ENCODE assay signal across 1 cellular context in the genomic region with DNA sequence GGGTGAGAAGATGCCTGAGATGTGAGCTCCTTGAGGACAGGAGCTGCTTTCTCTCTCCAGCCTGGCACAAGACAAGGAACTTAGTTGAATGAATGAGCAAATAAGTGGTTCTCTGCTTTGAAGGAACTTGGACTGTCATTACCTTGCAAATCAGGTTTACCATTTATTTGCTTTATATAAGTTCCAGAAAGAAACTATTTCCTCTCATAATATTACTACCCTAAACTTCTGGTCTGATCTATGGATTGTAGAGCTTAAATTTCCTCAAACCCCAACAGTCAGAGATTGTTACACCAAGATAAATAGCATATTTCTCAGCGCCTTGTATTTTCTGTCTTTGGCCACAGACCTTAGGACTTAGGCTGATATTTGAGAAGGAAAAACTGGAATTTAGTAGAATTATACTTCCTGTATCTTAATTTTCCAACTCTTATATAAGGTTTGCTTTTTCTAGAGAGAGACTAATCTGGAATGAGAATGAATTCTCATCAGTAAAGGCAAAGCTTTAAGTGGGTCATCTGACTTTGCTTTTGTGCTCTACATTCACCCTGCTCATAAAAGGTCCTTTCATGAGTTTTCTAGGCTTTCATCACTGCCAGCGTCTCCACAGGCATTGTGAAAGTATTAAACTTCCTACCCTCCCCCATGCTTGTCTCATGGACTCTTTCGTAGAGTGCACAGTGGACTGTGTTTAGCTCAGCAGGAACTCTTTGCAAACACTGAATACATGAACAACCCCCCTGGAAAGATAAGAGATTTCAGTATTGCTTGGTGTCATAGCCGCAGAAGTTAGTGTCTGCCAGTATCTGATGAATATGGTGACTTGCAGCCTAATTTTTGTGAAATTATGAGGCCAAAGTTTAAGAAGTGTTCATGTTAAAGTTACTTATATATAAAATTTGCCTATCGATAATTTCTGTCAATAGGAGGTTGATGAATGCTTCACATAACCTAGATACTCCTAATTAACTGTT.
A peak's percentile ranks its signal among the peaks of the same experiment; 100 is the strongest.
TF ChIP-seq lines count a peak whose summit lies in the region.

No MANE protein-coding gene starts in this region.

TF ChIP-seq in HepG2, 621 proteins besides CTCF, POLR2A, EP300 and RAD21 (continued from another document and continues in another):
- TF ChIP-seq, protein P1, sequence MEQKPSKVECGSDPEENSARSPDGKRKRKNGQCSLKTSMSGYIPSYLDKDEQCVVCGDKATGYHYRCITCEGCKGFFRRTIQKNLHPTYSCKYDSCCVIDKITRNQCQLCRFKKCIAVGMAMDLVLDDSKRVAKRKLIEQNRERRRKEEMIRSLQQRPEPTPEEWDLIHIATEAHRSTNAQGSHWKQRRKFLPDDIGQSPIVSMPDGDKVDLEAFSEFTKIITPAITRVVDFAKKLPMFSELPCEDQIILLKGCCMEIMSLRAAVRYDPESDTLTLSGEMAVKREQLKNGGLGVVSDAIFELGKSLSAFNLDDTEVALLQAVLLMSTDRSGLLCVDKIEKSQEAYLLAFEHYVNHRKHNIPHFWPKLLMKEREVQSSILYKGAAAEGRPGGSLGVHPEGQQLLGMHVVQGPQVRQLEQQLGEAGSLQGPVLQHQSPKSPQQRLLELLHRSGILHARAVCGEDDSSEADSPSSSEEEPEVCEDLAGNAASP (CRISPR knock-in tag; IDR thresholded peaks at IDR 0.05; ENCODE audit: borderline replicate concordance): peak; percentile 87
- TF ChIP-seq ZNF296 (CRISPR knock-in tag; conservative IDR thresholded peaks at IDR 0.05): no peak
- TF ChIP-seq ZFP36 (IDR thresholded peaks at IDR 0.05; ENCODE audit: borderline replicate concordance, low read depth, low read length, partially characterized antibody): no peak
- peak; percentile 89 for TF ChIP-seq POGZ (CRISPR knock-in tag; IDR thresholded peaks at IDR 0.05)
- peak; percentile 59; the same call in 1 of the 2 replicates for TF ChIP-seq ZKSCAN1 (IDR thresholded peaks at IDR 0.05; ENCODE audit: low read length)
- no peak for TF ChIP-seq ZNF672 (CRISPR knock-in tag; IDR thresholded peaks at IDR 0.05)
- no peak for TF ChIP-seq SMAD1 (CRISPR knock-in tag; IDR thresholded peaks at IDR 0.05; ENCODE audit: borderline replicate concordance, low read depth)
- no peak for TF ChIP-seq ZNF10 (CRISPR knock-in tag; IDR thresholded peaks at IDR 0.05; ENCODE audit: borderline replicate concordance, low read depth)
- no peak for TF ChIP-seq GZF1 (CRISPR knock-in tag; IDR thresholded peaks at IDR 0.05)
- no peak for TF ChIP-seq ZNF235 (CRISPR knock-in tag; IDR thresholded peaks at IDR 0.05; ENCODE audit: borderline replicate concordance)
- TF ChIP-seq, protein P2, sequence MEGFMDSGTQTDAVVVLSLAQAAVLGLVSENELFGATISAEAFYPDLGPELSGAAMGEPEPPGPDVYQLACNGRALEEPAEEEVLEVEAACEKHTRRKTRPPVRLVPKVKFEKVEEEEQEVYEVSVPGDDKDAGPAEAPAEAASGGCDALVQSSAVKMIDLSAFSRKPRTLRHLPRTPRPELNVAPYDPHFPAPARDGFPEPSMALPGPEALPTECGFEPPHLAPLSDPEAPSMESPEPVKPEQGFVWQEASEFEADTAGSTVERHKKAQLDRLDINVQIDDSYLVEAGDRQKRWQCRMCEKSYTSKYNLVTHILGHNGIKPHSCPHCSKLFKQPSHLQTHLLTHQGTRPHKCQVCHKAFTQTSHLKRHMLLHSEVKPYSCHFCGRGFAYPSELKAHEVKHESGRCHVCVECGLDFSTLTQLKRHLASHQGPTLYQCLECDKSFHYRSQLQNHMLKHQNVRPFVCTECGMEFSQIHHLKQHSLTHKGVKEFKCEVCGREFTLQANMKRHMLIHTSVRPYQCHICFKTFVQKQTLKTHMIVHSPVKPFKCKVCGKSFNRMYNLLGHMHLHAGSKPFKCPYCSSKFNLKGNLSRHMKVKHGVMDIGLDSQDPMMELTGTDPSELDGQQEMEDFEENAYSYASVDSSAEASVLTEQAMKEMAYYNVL (CRISPR knock-in tag; IDR thresholded peaks at IDR 0.05; ENCODE audit: borderline replicate concordance): peak; percentile 93
- TF ChIP-seq, protein P3, sequence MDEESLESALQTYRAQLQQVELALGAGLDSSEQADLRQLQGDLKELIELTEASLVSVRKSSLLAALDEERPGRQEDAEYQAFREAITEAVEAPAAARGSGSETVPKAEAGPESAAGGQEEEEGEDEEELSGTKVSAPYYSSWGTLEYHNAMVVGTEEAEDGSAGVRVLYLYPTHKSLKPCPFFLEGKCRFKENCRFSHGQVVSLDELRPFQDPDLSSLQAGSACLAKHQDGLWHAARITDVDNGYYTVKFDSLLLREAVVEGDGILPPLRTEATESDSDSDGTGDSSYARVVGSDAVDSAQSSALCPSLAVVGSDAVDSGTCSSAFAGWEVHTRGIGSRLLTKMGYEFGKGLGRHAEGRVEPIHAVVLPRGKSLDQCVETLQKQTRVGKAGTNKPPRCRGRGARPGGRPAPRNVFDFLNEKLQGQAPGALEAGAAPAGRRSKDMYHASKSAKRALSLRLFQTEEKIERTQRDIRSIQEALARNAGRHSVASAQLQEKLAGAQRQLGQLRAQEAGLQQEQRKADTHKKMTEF (CRISPR knock-in tag; IDR thresholded peaks at IDR 0.05): peak; percentile 96
- TF ChIP-seq ZNF703 (CRISPR knock-in tag; IDR thresholded peaks at IDR 0.05; ENCODE audit: borderline replicate concordance): 0 out of 2 replicates have a peak, but pooled peaks have one; percentile 57
- TF ChIP-seq, protein P4, sequence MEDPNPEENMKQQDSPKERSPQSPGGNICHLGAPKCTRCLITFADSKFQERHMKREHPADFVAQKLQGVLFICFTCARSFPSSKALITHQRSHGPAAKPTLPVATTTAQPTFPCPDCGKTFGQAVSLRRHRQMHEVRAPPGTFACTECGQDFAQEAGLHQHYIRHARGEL (CRISPR knock-in tag; IDR thresholded peaks at IDR 0.05): no peak
- peak; percentile 46; the same call in 1 of the 2 replicates for TF ChIP-seq NFATC3 (CRISPR knock-in tag; IDR thresholded peaks at IDR 0.05)
- no peak for TF ChIP-seq ZBTB46 (CRISPR knock-in tag; IDR thresholded peaks at IDR 0.05; ENCODE audit: borderline replicate concordance)
- no peak for TF ChIP-seq NFE2L1 (CRISPR knock-in tag; IDR thresholded peaks at IDR 0.05; ENCODE audit: borderline replicate concordance)
- TF ChIP-seq TCF7 (IDR thresholded peaks at IDR 0.05; ENCODE audit: low read depth): peak; percentile 71
- no peak for TF ChIP-seq ZNF329 (CRISPR knock-in tag; IDR thresholded peaks at IDR 0.05; ENCODE audit: low read depth)
- TF ChIP-seq BATF2 (CRISPR knock-in tag; IDR thresholded peaks at IDR 0.05): no peak
- TF ChIP-seq CCAR2 (optimal IDR thresholded peaks at IDR 0.05; ENCODE audit: low read depth, low read length): peak; percentile 98
- TF ChIP-seq ZNF468 (CRISPR knock-in tag; IDR thresholded peaks at IDR 0.05): no peak
- TF ChIP-seq, protein P5, sequence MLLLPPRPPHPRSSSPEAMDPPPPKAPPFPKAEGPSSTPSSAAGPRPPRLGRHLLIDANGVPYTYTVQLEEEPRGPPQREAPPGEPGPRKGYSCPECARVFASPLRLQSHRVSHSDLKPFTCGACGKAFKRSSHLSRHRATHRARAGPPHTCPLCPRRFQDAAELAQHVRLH (CRISPR knock-in tag; IDR thresholded peaks at IDR 0.05; ENCODE audit: borderline replicate concordance, low read depth): peak; percentile 95
- peak; percentile 63; the same call in 1 of the 2 replicates for TF ChIP-seq ARID4A (CRISPR knock-in tag; IDR thresholded peaks at IDR 0.05; ENCODE audit: borderline replicate concordance)
- TF ChIP-seq MEF2D (CRISPR knock-in tag; IDR thresholded peaks at IDR 0.05): peak; percentile 61; the same call in 1 of the 2 replicates
- no peak for TF ChIP-seq ZNF841 (CRISPR knock-in tag; IDR thresholded peaks at IDR 0.05; ENCODE audit: borderline replicate concordance)
- TF ChIP-seq CREM (IDR thresholded peaks at IDR 0.05): peak; percentile 85
- TF ChIP-seq CREM (CRISPR knock-in tag; IDR thresholded peaks at IDR 0.05): no peak
- peak; percentile 86; the same call in 1 of the 2 replicates for TF ChIP-seq TSC22D2 (CRISPR knock-in tag; IDR thresholded peaks at IDR 0.05; ENCODE audit: borderline replicate concordance)
- 0 out of 2 replicates have a peak, but pooled peaks have one; percentile 12 for TF ChIP-seq LCORL (IDR thresholded peaks at IDR 0.05)
- peak; percentile 72 for TF ChIP-seq LCORL (CRISPR knock-in tag; IDR thresholded peaks at IDR 0.05)
- TF ChIP-seq, protein P6, sequence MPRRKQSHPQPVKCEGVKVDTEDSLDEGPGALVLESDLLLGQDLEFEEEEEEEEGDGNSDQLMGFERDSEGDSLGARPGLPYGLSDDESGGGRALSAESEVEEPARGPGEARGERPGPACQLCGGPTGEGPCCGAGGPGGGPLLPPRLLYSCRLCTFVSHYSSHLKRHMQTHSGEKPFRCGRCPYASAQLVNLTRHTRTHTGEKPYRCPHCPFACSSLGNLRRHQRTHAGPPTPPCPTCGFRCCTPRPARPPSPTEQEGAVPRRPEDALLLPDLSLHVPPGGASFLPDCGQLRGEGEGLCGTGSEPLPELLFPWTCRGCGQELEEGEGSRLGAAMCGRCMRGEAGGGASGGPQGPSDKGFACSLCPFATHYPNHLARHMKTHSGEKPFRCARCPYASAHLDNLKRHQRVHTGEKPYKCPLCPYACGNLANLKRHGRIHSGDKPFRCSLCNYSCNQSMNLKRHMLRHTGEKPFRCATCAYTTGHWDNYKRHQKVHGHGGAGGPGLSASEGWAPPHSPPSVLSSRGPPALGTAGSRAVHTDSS (CRISPR knock-in tag; conservative IDR thresholded peaks at IDR 0.05): no peak
- TF ChIP-seq ZNF367 (CRISPR knock-in tag; IDR thresholded peaks at IDR 0.05; ENCODE audit: borderline replicate concordance): no peak
- TF ChIP-seq ZFP1 (CRISPR knock-in tag; IDR thresholded peaks at IDR 0.05): peak; percentile 98
- peak; percentile 83 for TF ChIP-seq TOPORS (CRISPR knock-in tag; IDR thresholded peaks at IDR 0.05)
- TF ChIP-seq ZNF552 (CRISPR knock-in tag; IDR thresholded peaks at IDR 0.05; ENCODE audit: borderline replicate concordance): no peak
- 0 out of 2 replicates have a peak, but pooled peaks have one; percentile 52 for TF ChIP-seq ZBTB3 (CRISPR knock-in tag; IDR thresholded peaks at IDR 0.05; ENCODE audit: borderline replicate concordance, low read depth)
- no peak for TF ChIP-seq TAF15 (IDR thresholded peaks at IDR 0.05; ENCODE audit: low read depth, low read length, poor library complexity, severe bottlenecking)
- no peak for TF ChIP-seq ZNF589 (CRISPR knock-in tag; conservative IDR thresholded peaks at IDR 0.05)
- TF ChIP-seq ZFP90 (CRISPR knock-in tag; IDR thresholded peaks at IDR 0.05; ENCODE audit: borderline replicate concordance): no peak
- no peak for TF ChIP-seq ZNF577 (CRISPR knock-in tag; IDR thresholded peaks at IDR 0.05; ENCODE audit: borderline replicate concordance, low read depth)
- TF ChIP-seq, protein P7, sequence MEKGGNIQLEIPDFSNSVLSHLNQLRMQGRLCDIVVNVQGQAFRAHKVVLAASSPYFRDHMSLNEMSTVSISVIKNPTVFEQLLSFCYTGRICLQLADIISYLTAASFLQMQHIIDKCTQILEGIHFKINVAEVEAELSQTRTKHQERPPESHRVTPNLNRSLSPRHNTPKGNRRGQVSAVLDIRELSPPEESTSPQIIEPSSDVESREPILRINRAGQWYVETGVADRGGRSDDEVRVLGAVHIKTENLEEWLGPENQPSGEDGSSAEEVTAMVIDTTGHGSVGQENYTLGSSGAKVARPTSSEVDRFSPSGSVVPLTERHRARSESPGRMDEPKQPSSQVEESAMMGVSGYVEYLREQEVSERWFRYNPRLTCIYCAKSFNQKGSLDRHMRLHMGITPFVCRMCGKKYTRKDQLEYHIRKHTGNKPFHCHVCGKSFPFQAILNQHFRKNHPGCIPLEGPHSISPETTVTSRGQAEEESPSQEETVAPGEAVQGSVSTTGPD (CRISPR knock-in tag; IDR thresholded peaks at IDR 0.05): no peak
- peak; percentile 91; the same call in 1 of the 2 replicates for TF ChIP-seq NFIC (IDR thresholded peaks at IDR 0.05; ENCODE audit: low read length)
- TF ChIP-seq MAFF (IDR thresholded peaks at IDR 0.05; ENCODE audit: low read depth, low read length): peak; percentile 82
- TF ChIP-seq ZSCAN20 (CRISPR knock-in tag; IDR thresholded peaks at IDR 0.05; ENCODE audit: borderline replicate concordance): peak; percentile 67; the same call in 1 of the 2 replicates
- TF ChIP-seq YEATS2 (CRISPR knock-in tag; IDR thresholded peaks at IDR 0.05; ENCODE audit: borderline replicate concordance): peak; percentile 79; the same call in 1 of the 2 replicates
